12 cellular contexts compared by ENCODE assay signal in the genomic region with DNA sequence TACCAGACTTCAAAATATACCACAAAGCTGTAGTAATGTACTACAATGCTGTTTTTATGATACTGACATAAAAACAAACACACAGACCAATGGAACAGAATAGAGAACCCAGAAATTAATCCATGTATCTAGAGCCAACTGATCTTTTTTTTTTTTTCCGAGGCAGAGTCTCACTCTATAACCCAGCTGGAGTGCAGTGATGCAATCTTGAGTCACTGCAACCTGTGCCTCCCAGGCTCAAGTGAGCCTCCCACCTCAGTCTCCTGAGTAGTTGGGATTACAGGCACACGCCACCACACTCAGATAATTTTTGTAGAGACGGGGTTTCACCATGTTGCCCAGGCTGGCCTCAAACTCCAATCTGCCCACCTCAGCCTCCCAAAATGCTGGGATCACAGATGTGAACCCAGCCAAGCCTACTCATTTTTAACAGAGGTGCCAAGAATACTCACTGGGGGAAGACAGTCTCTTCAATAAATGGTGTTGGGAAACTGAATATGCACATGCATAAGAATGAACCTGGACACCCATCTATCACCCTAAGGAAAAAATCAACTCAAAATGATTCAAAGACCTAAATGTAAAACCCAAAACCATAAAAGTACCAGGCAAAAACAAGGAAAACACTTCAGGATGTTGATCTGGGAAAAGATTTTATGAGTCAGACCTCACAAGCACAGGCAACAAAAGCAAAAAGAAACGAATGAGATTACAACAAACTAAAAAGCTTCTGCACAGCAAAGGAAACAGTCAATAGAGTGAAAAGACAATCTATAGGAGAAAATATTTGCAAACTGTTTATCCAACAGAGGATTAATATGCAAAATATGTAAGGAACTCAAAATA.
DNase-seq lines count a peak whose midpoint lies in the region; ATAC-seq, FAIRE-seq and TF ChIP-seq lines count a peak whose summit lies in the region.
"Had no signal": no experiment of that assay in that cellular context is flagged by ENCODE, and none has a peak within 500 bp of the region (broad histone marks: within the 10 kb centered on the region; RNA-seq: fewer than 3 reads in every experiment).

No MANE protein-coding gene starts in this region.

- FAIRE-seq in A549 (lab: Jason Lieb, UNC), result peak; percentile 49

- TF ChIP-seq CTCF in A549 (IDR thresholded peaks at IDR 0.05) (no peak), HEK293 (tag by site-specific recombination; IDR thresholded peaks at IDR 0.05) (no peak), fibroblast of mammary gland (conservative IDR thresholded peaks at IDR 0.05; ENCODE audit: control insufficient read depth, insufficient read depth, low read depth, low read length) (no peak), spleen (IDR thresholded peaks at IDR 0.05 in 8 of 11, conservative IDR thresholded peaks at IDR 0.05 in 3 of 11) (no peak), tibial nerve (IDR thresholded peaks at IDR 0.05) (no peak)

- H3K4me3 ChIP-seq in A549, result no peak overlapping the region
- H3K4me3 ChIP-seq in HEK293 (ENCODE audit: low read depth, low read length), result no peak overlapping the region
- H3K4me3 ChIP-seq in fibroblast of mammary gland (ENCODE audit: control insufficient read depth, low read depth, low read length), result no peak overlapping the region
- H3K4me3 ChIP-seq in spleen, result no peak overlapping the region
- no peak overlapping the region for H3K4me3 ChIP-seq in tibial nerve
- H3K4me3 ChIP-seq: vagina had no signal

- H3K4me1 ChIP-seq in A549 (peaks cover 10% of the 10 kb centered on the region), HEK293 (ENCODE audit: control insufficient read depth, insufficient read depth, low read length) (no peaks in the 10 kb centered on the region), spleen (no peaks in the 10 kb centered on the region), tibial nerve (no peaks in the 10 kb centered on the region)
- H3K4me1 ChIP-seq: vagina had no signal

- no peak for TF ChIP-seq RAD21 in A549 (conservative IDR thresholded peaks at IDR 0.05 in 1 of 2, IDR thresholded peaks at IDR 0.05 in 1 of 2)

- intact Hi-C loops in spleen (cut with DNase I; ENCODE audit: low total_unique reads), result no loop called here

- no peaks in the 10 kb centered on the region for H3K27me3 ChIP-seq in spleen (replicated peaks in 1 of 7)
- H3K27me3 ChIP-seq in tibial nerve, result no peaks in the 10 kb centered on the region
- H3K27me3 ChIP-seq: vagina had no signal

- DNase-seq in A549 (ENCODE audit: low read depth in 1 of 2, low spot score in 1 of 2) (peak in 1 of 2 experiments; percentile 17), T1000 (lab: John Stamatoyannopoulos, UW) (peak; percentile 24), fibroblast of mammary gland (ENCODE audit: low read depth) (peak; percentile 79), DMS 273 treated with DMSO at 0.1 percent for 48 hours (lab: John Stamatoyannopoulos, UW) (no peak), spleen (no peak), tibial nerve (ENCODE audit: low spot score in 2 of 2) (no peak)
- DNase-seq: left cardiac atrium; NCI-H1092 treated with DMSO at 0.1 percent for 48 hours; stimulated activated CD8-positive, alpha-beta memory T cell treated with anti-CD3 and anti-CD28 coated beads, Interleukin-4, amount 100 ng/mL, for 48 hours had no signal

- 50% methylated on average over 4 of the region's 4 CpGs for WGBS in A549 (ENCODE audit: missing lambda C conversion rate)
- 67 to 81% (median 69%) methylated on average over 4 of the region's 4 CpGs for WGBS in spleen, 5 donors
- WGBS in tibial nerve, 2 donors, result 61 to 71% methylated on average over 4 of the region's 4 CpGs

- POLR2A ChIA-PET in A549 (lab: Yijun Ruan, JAX) (no interaction called here), HEK293 (lab: Yijun Ruan, JAX) (no interaction called here)

- CTCF ChIA-PET in A549 (lab: Yijun Ruan, JAX) (interaction anchor here (1.2 to 2.5 kb wide), 4 partner anchors 8 to 514 kb away, joined by 3 to 10 read pairs (median 6); no protein-coding TSS in a partner anchor), HEK293 (lab: Yijun Ruan, JAX) (no interaction called here)

- no peak for TF ChIP-seq EP300 in A549 (IDR thresholded peaks at IDR 0.05)
- TF ChIP-seq EP300 in tibial nerve (IDR thresholded peaks at IDR 0.05), result no peak

- peak overlapping the region; percentile 19; the same call in 2 of the 3 replicates for H3K4me2 ChIP-seq in A549

- ATAC-seq in A549 (peak; percentile 56 to 62; a peak in 3 of 6 replicates), GM18858 (IDR thresholded peaks at IDR 0.05; ENCODE audit: unreplicated experiment) (no peak)

- TF ChIP-seq POLR2A in A549 (IDR thresholded peaks at IDR 0.05; ENCODE audit: low read length) (no peak), spleen (IDR thresholded peaks at IDR 0.05) (no peak), tibial nerve (IDR thresholded peaks at IDR 0.05) (no peak)

- H3K36me3 ChIP-seq in HEK293 (ENCODE audit: control insufficient read depth in 2 of 2, insufficient read depth in 1 of 2, low read length in 2 of 2) (no peaks in the 10 kb centered on the region), spleen (peaks cover 0 to 10% (median 0%) of the 10 kb centered on the region in 6 donors), tibial nerve (peaks cover 0 to 10% (median 0%) of the 10 kb centered on the region in 3 donors)
- H3K36me3 ChIP-seq: vagina had no signal

- H3K27ac ChIP-seq in A549 (peak overlapping the region in 1 of 2 experiments; percentile 27; a peak in 1 of 6 replicates), HEK293 (ENCODE audit: extremely low read depth, low read depth, low read length) (no peak overlapping the region), spleen (no peak overlapping the region), tibial nerve (no peak overlapping the region)
- H3K27ac ChIP-seq: vagina had no signal

- H3K9me3 ChIP-seq in A549 (peaks cover 8% of the 10 kb centered on the region; the same call in 2 of the 3 replicates), HEK293 (ENCODE audit: control insufficient read depth, insufficient read depth, low read depth, low read length) (peaks cover 3% of the 10 kb centered on the region), spleen (peaks cover 12 to 42% (median 30%) of the 10 kb centered on the region in 8 donors), tibial nerve (peaks cover 0 to 31% (median 8%) of the 10 kb centered on the region in 4 donors)

TF ChIP-seq in A549, 52 proteins besides CTCF, POLR2A, EP300 and RAD21:
- TF ChIP-seq CEBPB (IDR thresholded peaks at IDR 0.05) (peak; percentile 66 to 77), MAZ (IDR thresholded peaks at IDR 0.05; ENCODE audit: borderline replicate concordance, low read depth, low read length) (no peak), RFX5 (IDR thresholded peaks at IDR 0.05) (no peak), CBX2 (IDR thresholded peaks at IDR 0.05; ENCODE audit: borderline replicate concordance, low read depth) (no peak), FOSL2 (IDR thresholded peaks at IDR 0.05) (no peak), FOSL2 (CRISPR knock-in tag; IDR thresholded peaks at IDR 0.05) (0 out of 2 replicates have a peak, but pooled peaks have one; percentile 18), RARB (CRISPR knock-in tag; IDR thresholded peaks at IDR 0.05) (no peak)

TF ChIP-seq in HEK293, 187 proteins besides CTCF, POLR2A, EP300 and RAD21 (continues in another document):
- no peak for TF ChIP-seq ZNF112 (tag by site-specific recombination; IDR thresholded peaks at IDR 0.05)
- no peak for TF ChIP-seq ZNF426 (tag by site-specific recombination; IDR thresholded peaks at IDR 0.05)
- TF ChIP-seq MYNN (tag by site-specific recombination; IDR thresholded peaks at IDR 0.05; ENCODE audit: borderline replicate concordance), result no peak
- TF ChIP-seq ZNF747 (tag by site-specific recombination; IDR thresholded peaks at IDR 0.05), result no peak
- no peak for TF ChIP-seq ZNF202 (tag by site-specific recombination; IDR thresholded peaks at IDR 0.05; ENCODE audit: borderline replicate concordance)
- no peak for TF ChIP-seq ZNF354C (tag by site-specific recombination; IDR thresholded peaks at IDR 0.05; ENCODE audit: borderline replicate concordance, low read depth)
- no peak for TF ChIP-seq ZNF311 (tag by site-specific recombination; IDR thresholded peaks at IDR 0.05; ENCODE audit: borderline replicate concordance)
- no peak for TF ChIP-seq ZNF555 (tag by site-specific recombination; conservative IDR thresholded peaks at IDR 0.05)
- TF ChIP-seq ZNF654 (tag by site-specific recombination; IDR thresholded peaks at IDR 0.05; ENCODE audit: low read depth), result no peak
- no peak for TF ChIP-seq ZBTB20 (tag by site-specific recombination; IDR thresholded peaks at IDR 0.05)
- TF ChIP-seq ZNF335 (tag by site-specific recombination; conservative IDR thresholded peaks at IDR 0.05), result peak; percentile 37; the same call in 1 of the 2 replicates
- 0 out of 2 replicates have a peak, but pooled peaks have one; percentile 43 for TF ChIP-seq ZNF24 (tag by site-specific recombination; IDR thresholded peaks at IDR 0.05)
- TF ChIP-seq ZNF404 (tag by site-specific recombination; IDR thresholded peaks at IDR 0.05), result no peak
- TF ChIP-seq, protein P1, sequence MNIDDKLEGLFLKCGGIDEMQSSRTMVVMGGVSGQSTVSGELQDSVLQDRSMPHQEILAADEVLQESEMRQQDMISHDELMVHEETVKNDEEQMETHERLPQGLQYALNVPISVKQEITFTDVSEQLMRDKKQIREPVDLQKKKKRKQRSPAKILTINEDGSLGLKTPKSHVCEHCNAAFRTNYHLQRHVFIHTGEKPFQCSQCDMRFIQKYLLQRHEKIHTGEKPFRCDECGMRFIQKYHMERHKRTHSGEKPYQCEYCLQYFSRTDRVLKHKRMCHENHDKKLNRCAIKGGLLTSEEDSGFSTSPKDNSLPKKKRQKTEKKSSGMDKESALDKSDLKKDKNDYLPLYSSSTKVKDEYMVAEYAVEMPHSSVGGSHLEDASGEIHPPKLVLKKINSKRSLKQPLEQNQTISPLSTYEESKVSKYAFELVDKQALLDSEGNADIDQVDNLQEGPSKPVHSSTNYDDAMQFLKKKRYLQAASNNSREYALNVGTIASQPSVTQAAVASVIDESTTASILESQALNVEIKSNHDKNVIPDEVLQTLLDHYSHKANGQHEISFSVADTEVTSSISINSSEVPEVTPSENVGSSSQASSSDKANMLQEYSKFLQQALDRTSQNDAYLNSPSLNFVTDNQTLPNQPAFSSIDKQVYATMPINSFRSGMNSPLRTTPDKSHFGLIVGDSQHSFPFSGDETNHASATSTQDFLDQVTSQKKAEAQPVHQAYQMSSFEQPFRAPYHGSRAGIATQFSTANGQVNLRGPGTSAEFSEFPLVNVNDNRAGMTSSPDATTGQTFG (tag by site-specific recombination; IDR thresholded peaks at IDR 0.05; ENCODE audit: borderline replicate concordance), result no peak
- TF ChIP-seq FEZF1 (tag by site-specific recombination; IDR thresholded peaks at IDR 0.05), result peak; percentile 65
- no peak for TF ChIP-seq ZNF394 (tag by site-specific recombination; IDR thresholded peaks at IDR 0.05; ENCODE audit: borderline replicate concordance)
- TF ChIP-seq ZNF341 (tag by site-specific recombination; IDR thresholded peaks at IDR 0.05; ENCODE audit: low read depth), result no peak

Comparison
In these comparisons a context has a peak if more than half of its experiments do, and no peak if none do; other contexts are left out.
1. DNase-seq: peak in T1000 (single experiment) and fibroblast of mammary gland (single experiment); none in DMS 273 treated with DMSO at 0.1 percent for 48 hours (single experiment), spleen (single experiment) and tibial nerve (0 of 2).